In genomic region chr4:25474690-25475089, GRCh38 we compare ENCODE assay signal across 6 cellular contexts.
"Had no signal": no experiment of that assay in that cellular context is flagged by ENCODE, and none has a peak within 500 bp of the region (broad histone marks: within the 10 kb centered on the region; RNA-seq: fewer than 3 reads in every experiment).

No MANE protein-coding gene starts in this region.

- ATAC-seq: HepG2, K562 had no signal

- H3K27ac ChIP-seq: HL-60 had no signal

- FAIRE-seq: HepG2, HTR-8/SVneo, K562 had no signal

- DNase-seq: IMR-90, KBM-7 had no signal

- H3K4me3 ChIP-seq: K562 had no signal
